Comparison of ENCODE assay signal across 10 cellular contexts in genomic region chr4:102598759-102599379, GRCh38.
DNase-seq lines count a peak whose midpoint lies in the region; ATAC-seq and TF ChIP-seq lines count a peak whose summit lies in the region.
"Had no signal": no experiment of that assay in that cellular context is flagged by ENCODE, and none has a peak within 500 bp of the region (broad histone marks: within the 10 kb centered on the region; RNA-seq: fewer than 3 reads in every experiment).

No MANE protein-coding gene starts in this region.

- peaks cover 7% of the 10 kb centered on the region for H3K9me3 Mint-ChIP-seq in activated naive CD8-positive, alpha-beta T cell treated with anti-CD3 and anti-CD28 coated beads, Interleukin-2, amount 10 ng/mL, durations not matched to agents 7 days and 5 days
- H3K9me3 Mint-ChIP-seq in stimulated activated naive CD8-positive, alpha-beta T cell treated with anti-CD3 and anti-CD28 coated beads, Interleukin-15, amount 100 ng/mL, for 72 hours: no peaks in the 10 kb centered on the region
- H3K9me3 Mint-ChIP-seq: CD14-positive monocyte had no signal

- H3K27me3 Mint-ChIP-seq in activated naive CD8-positive, alpha-beta T cell treated with anti-CD3 and anti-CD28 coated beads, Interleukin-2, amount 10 ng/mL, durations not matched to agents 7 days and 5 days: no peaks in the 10 kb centered on the region
- no peaks in the 10 kb centered on the region for H3K27me3 Mint-ChIP-seq in stimulated activated naive CD8-positive, alpha-beta T cell treated with anti-CD3 and anti-CD28 coated beads, Interleukin-15, amount 100 ng/mL, for 72 hours

- H3K36me3 ChIP-seq in left ventricle myocardium inferior (peaks cover 94% of the 10 kb centered on the region), HAP-1 (replicated peaks) (peaks cover 10% of the 10 kb centered on the region)

- H3K36me3 Mint-ChIP-seq in activated naive CD8-positive, alpha-beta T cell treated with anti-CD3 and anti-CD28 coated beads, Interleukin-2, amount 10 ng/mL, durations not matched to agents 7 days and 5 days: peaks cover 77% of the 10 kb centered on the region

- TF ChIP-seq CTCF in left ventricle myocardium inferior (IDR thresholded peaks at IDR 0.05; ENCODE audit: borderline replicate concordance): no peak
- TF ChIP-seq CTCF in omental fat pad (IDR thresholded peaks at IDR 0.05): no peak

- no peak for ATAC-seq in Right ventricle myocardium superior (ENCODE audit: poor library complexity)
- ATAC-seq in HG02884 (IDR thresholded peaks at IDR 0.05; ENCODE audit: unreplicated experiment): peak; percentile 52
- ATAC-seq in activated naive CD8-positive, alpha-beta T cell treated with anti-CD3 and anti-CD28 coated beads, Interleukin-2, amount 10 ng/mL, durations not matched to agents 7 days and 5 days (ENCODE audit: low read depth): no peak
- peak; percentile 48 for ATAC-seq in stimulated activated naive CD8-positive, alpha-beta T cell treated with anti-CD3 and anti-CD28 coated beads, Interleukin-15, amount 100 ng/mL, for 72 hours
- no peak for ATAC-seq in omental fat pad (ENCODE audit: low FRiP score)

- H3K27me3 ChIP-seq in left ventricle myocardium inferior (ENCODE audit: low read depth) (no peaks in the 10 kb centered on the region), HAP-1 (ENCODE audit: low read depth) (no peaks in the 10 kb centered on the region)

- peak overlapping the region; percentile 28 for H3K27ac ChIP-seq in left ventricle myocardium inferior (replicated peaks)

- peak overlapping the region; percentile 86 for H3K27ac Mint-ChIP-seq in activated naive CD8-positive, alpha-beta T cell treated with anti-CD3 and anti-CD28 coated beads, Interleukin-2, amount 10 ng/mL, durations not matched to agents 7 days and 5 days
- peak overlapping the region; percentile 90 to 92 for H3K27ac Mint-ChIP-seq in stimulated activated naive CD8-positive, alpha-beta T cell treated with anti-CD3 and anti-CD28 coated beads, Interleukin-15, amount 100 ng/mL, for 72 hours

- in situ Hi-C loops in HAP-1 (cut with MboI; ENCODE audit: low sequenced_read_pairs): no loop called here

- POLR2A ChIA-PET in activated naive CD8-positive, alpha-beta T cell treated with anti-CD3 and anti-CD28 coated beads, Interleukin-2, amount 10 ng/mL, durations not matched to agents 7 days and 5 days (lab: Charles Lee): interaction anchor here (1.0 to 3.8 kb wide), 7 partner anchors 8 to 21 kb away, joined by 3 to 26 read pairs (median 9); no protein-coding TSS in a partner anchor

- H3K4me3 Mint-ChIP-seq in activated naive CD8-positive, alpha-beta T cell treated with anti-CD3 and anti-CD28 coated beads, Interleukin-2, amount 10 ng/mL, durations not matched to agents 7 days and 5 days: peak overlapping the region; percentile 52
- peak overlapping the region; percentile 62 for H3K4me3 Mint-ChIP-seq in stimulated activated naive CD8-positive, alpha-beta T cell treated with anti-CD3 and anti-CD28 coated beads, Interleukin-15, amount 100 ng/mL, for 72 hours
- H3K4me3 Mint-ChIP-seq: CD14-positive monocyte had no signal

- H3K4me1 Mint-ChIP-seq in activated naive CD8-positive, alpha-beta T cell treated with anti-CD3 and anti-CD28 coated beads, Interleukin-2, amount 10 ng/mL, durations not matched to agents 7 days and 5 days: peaks cover 76% of the 10 kb centered on the region
- peaks cover 85% of the 10 kb centered on the region for H3K4me1 Mint-ChIP-seq in stimulated activated naive CD8-positive, alpha-beta T cell treated with anti-CD3 and anti-CD28 coated beads, Interleukin-15, amount 100 ng/mL, for 72 hours
- H3K4me1 Mint-ChIP-seq: CD14-positive monocyte had no signal

- intact Hi-C loops in left ventricle myocardium inferior (cut with micrococcal nuclease) (loop anchor here (10.0 kb wide), 1 partner anchor 94 kb away; the partner anchor contains the start of gene NFKB1), Right ventricle myocardium superior (cut with DNase I) (no loop called here)

- no peaks in the 10 kb centered on the region for H3K9me3 ChIP-seq in left ventricle myocardium inferior (replicated peaks)
- H3K9me3 ChIP-seq in HAP-1: no peaks in the 10 kb centered on the region

- H3K4me3 ChIP-seq in left ventricle myocardium inferior (no peak overlapping the region), HAP-1 (no peak overlapping the region)

- DNase-seq in left ventricle myocardium inferior: no peak
- DNase-seq in Right ventricle myocardium superior: no peak
- no peak for DNase-seq in activated naive CD8-positive, alpha-beta T cell treated with anti-CD3 and anti-CD28 coated beads, Interleukin-2, amount 10 ng/mL, durations not matched to agents 7 days and 5 days
- no peak for DNase-seq in stimulated activated naive CD8-positive, alpha-beta T cell treated with anti-CD3 and anti-CD28 coated beads, Interleukin-15, amount 100 ng/mL, for 72 hours
- DNase-seq in omental fat pad (ENCODE audit: low spot score): no peak
- DNase-seq in HAP-1 (ENCODE audit: low spot score in 2 of 2): no peak
- no peak for DNase-seq in NCI-H2227 treated with DMSO at 0.1 percent for 48 hours (lab: John Stamatoyannopoulos, UW)
- DNase-seq: stimulated activated CD4-positive, alpha-beta T cell treated with anti-CD3 and anti-CD28 coated beads, Interleukin-2, amount 100 ng/mL, for 48 hours had no signal

- H3K4me1 ChIP-seq in left ventricle myocardium inferior (peaks cover 23% of the 10 kb centered on the region), HAP-1 (peaks cover 8% of the 10 kb centered on the region)

Comparison
In these comparisons a context has a peak if more than half of its experiments do, and no peak if none do; other contexts are left out.
1. ATAC-seq: peak in HG02884 (single experiment) and stimulated activated naive CD8-positive, alpha-beta T cell treated with anti-CD3 and anti-CD28 coated beads, Interleukin-15, amount 100 ng/mL, for 72 hours (single experiment); none in Right ventricle myocardium superior (single experiment), activated naive CD8-positive, alpha-beta T cell treated with anti-CD3 and anti-CD28 coated beads, Interleukin-2, amount 10 ng/mL, durations not matched to agents 7 days and 5 days (single experiment) and omental fat pad (single experiment).